Comparison of ENCODE assay signal across 11 cellular contexts in the genomic region with DNA sequence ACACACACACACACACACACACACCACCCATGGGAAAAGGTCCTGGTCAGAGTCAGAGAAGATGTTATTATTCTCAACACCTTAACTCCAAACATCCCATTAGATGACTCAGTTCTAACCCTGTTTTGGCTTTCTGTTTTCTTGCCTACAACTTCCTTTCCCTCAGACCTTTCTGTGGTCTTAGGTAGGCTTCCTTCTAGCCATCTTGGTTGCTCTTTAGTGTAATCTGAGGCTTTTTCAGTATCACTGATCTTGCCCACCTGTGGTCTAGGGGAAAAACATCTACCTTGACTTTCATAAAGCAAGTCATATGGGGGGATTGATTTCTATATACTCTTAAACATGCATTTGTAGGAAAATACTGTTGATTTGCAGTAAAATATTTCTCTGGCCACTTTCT. TPM values are rescaled to one million over a fixed set of nuclear protein-coding genes. Genes with fewer than 3 reads are reported as not detected.
DNase-seq lines count a peak whose midpoint lies in the region; ATAC-seq and TF ChIP-seq lines count a peak whose summit lies in the region.
"Had no signal": no experiment of that assay in that cellular context is flagged by ENCODE, and none has a peak within 500 bp of the region (broad histone marks: within the 10 kb centered on the region; RNA-seq: fewer than 3 reads in every experiment).

No MANE protein-coding gene starts in this region.

- POLR2A ChIA-PET in GM10248 (lab: Yijun Ruan, JAX) = no interaction called here

- peak; percentile 52 for DNase-seq in GM12865 (ENCODE audit: low read depth)
- no peak for DNase-seq in SKM-1 (lab: John Stamatoyannopoulos, UW; ENCODE audit: unreplicated experiment)
- no peak for DNase-seq in GM10248 (ENCODE audit: extremely low spot score)
- DNase-seq in Right ventricle myocardium superior = no peak
- no peak for DNase-seq in pons (ENCODE audit: low spot score)
- DNase-seq: head of caudate nucleus, NCI-H1417 treated with DMSO at 0.1 percent for 48 hours, SW 1271 had no signal

- ATAC-seq in GM19372 (IDR thresholded peaks at IDR 0.05; ENCODE audit: low read depth, unreplicated experiment) (peak; percentile 68), HG02798 (IDR thresholded peaks at IDR 0.05; ENCODE audit: poor library complexity, unreplicated experiment) (peak; percentile 71), HG03520 (IDR thresholded peaks at IDR 0.05; ENCODE audit: unreplicated experiment) (peak; percentile 85), Right ventricle myocardium superior (ENCODE audit: poor library complexity) (no peak)

- intact Hi-C loops in Right ventricle myocardium superior (cut with DNase I) = no loop called here

- TF ChIP-seq CTCF in GM12865 (IDR thresholded peaks at IDR 0.05; ENCODE audit: insufficient read depth, low read depth, low read length, missing control alignments) (no peak), GM10248 (IDR thresholded peaks at IDR 0.05; ENCODE audit: control extremely low read depth, extremely low read depth, low read depth, missing control alignments) (no peak)

- CTCF ChIA-PET in GM10248 (lab: Yijun Ruan, JAX) = no interaction called here

- H3K4me3 ChIP-seq in GM12865 (ENCODE audit: low read depth, low read length) = no peak overlapping the region

RNA-seq across cellular contexts. Expression of a gene that starts 56.9 kb away (rescaled TPM):
- 18.0 TPM for total RNA-seq in Right ventricle myocardium superior

RNA-seq across cellular contexts. Expression of a gene that starts 57.2 kb away (rescaled TPM):
- total RNA-seq in Right ventricle myocardium superior = 17.9 TPM
